In genomic region chr9:113361304-113362018, GRCh38 we compare ENCODE assay signal across 1 cellular context.
TF ChIP-seq lines count a peak whose summit lies in the region.

No MANE protein-coding gene starts in this region.

TF ChIP-seq in HepG2, 621 proteins besides CTCF, POLR2A, EP300 and RAD21:
- TF ChIP-seq ZNF205 (CRISPR knock-in tag; IDR thresholded peaks at IDR 0.05) (peak; percentile 93; the same call in 1 of the 2 replicates), TCF12 (IDR thresholded peaks at IDR 0.05) (no peak), TCF12 (CRISPR knock-in tag; IDR thresholded peaks at IDR 0.05) (no peak)
